ENCODE assay signal across 25 cellular contexts in genomic region chr12:117030187-117030896, GRCh38.
DNase-seq lines count a peak whose midpoint lies in the region; ATAC-seq and TF ChIP-seq lines count a peak whose summit lies in the region.
"Had no signal": no experiment of that assay in that cellular context is flagged by ENCODE, and none has a peak within 500 bp of the region (broad histone marks: within the 10 kb centered on the region; RNA-seq: fewer than 3 reads in every experiment).

No MANE protein-coding gene starts in this region.

- H3K36me3 ChIP-seq in left ventricle myocardium inferior = peaks cover 17% of the 10 kb centered on the region
- peaks cover 0 to 34% (median 15%) of the 10 kb centered on the region in 4 donors for H3K36me3 ChIP-seq in sigmoid colon
- H3K36me3 ChIP-seq: uterus had no signal

- H3K4me1 ChIP-seq in left ventricle myocardium inferior (peaks cover 79% of the 10 kb centered on the region), sigmoid colon (peaks cover 0 to 23% (median 16%) of the 10 kb centered on the region in 4 donors)
- H3K4me1 ChIP-seq: right lobe of liver had no signal

- no peak for ATAC-seq in activated CD4-positive, CD25-positive, alpha-beta regulatory T cell treated with anti-CD3 and anti-CD28 coated beads, Interleukin-2, amount 50 U/mL, for 24 hours
- ATAC-seq in GM19351 (IDR thresholded peaks at IDR 0.05; ENCODE audit: unreplicated experiment) = no peak
- ATAC-seq: right lobe of liver; stimulated activated memory B cell treated with anti-CD40 and anti-IgM and Interleukin-4, amounts not matched to agents 10 μg/mL and 1 μg/mL and 100 μg/mL, for 72 hours had no signal

- no peak for TF ChIP-seq POLR2A in sigmoid colon (IDR thresholded peaks at IDR 0.05)

- H3K27ac ChIP-seq in left ventricle myocardium inferior (replicated peaks) (peak overlapping the region; percentile 72), sigmoid colon (no peak overlapping the region)
- H3K27ac ChIP-seq: right lobe of liver, uterus had no signal

- TF ChIP-seq EP300 in sigmoid colon (IDR thresholded peaks at IDR 0.05) = no peak

- H3K9me3 ChIP-seq in left ventricle myocardium inferior (replicated peaks) (no peaks in the 10 kb centered on the region), sigmoid colon (no peaks in the 10 kb centered on the region)
- H3K9me3 ChIP-seq: right lobe of liver, uterus had no signal

- H3K4me3 ChIP-seq in left ventricle myocardium inferior = peak overlapping the region; percentile 55
- H3K4me3 ChIP-seq in sigmoid colon = no peak overlapping the region
- H3K4me3 ChIP-seq: right lobe of liver, uterus had no signal

- 86 to 89% methylated on average over 19 of the region's 19 CpGs for WGBS in sigmoid colon, 2 donors

- H3K27me3 ChIP-seq in left ventricle myocardium inferior (ENCODE audit: low read depth) (no peaks in the 10 kb centered on the region), sigmoid colon (peaks cover 9 to 25% (median 19%) of the 10 kb centered on the region in 3 donors)
- H3K27me3 ChIP-seq: right lobe of liver, uterus had no signal

- TF ChIP-seq CTCF in left ventricle myocardium inferior (IDR thresholded peaks at IDR 0.05; ENCODE audit: borderline replicate concordance) = no peak
- TF ChIP-seq CTCF in sigmoid colon (IDR thresholded peaks at IDR 0.05) = no peak

- DNase-seq in activated CD4-positive, CD25-positive, alpha-beta regulatory T cell treated with anti-CD3 and anti-CD28 coated beads, Interleukin-2, amount 50 U/mL, for 72 hours = peak; percentile 8
- DNase-seq in SK-N-DZ (ENCODE audit: low spot score) = peak; percentile 91
- DNase-seq in left ventricle myocardium inferior = no peak
- peak; percentile 45 for DNase-seq in sigmoid colon
- DNase-seq in GF-D8 (lab: John Stamatoyannopoulos, UW) = no peak
- DNase-seq in cerebellar cortex (ENCODE audit: low spot score) = no peak
- DNase-seq: activated CD4-positive, alpha-beta T cell treated with anti-CD3 and anti-CD28 coated beads for 4 hours; activated gamma-delta T cell treated with Interleukin-2 at 50 U/mL for 16 hours; activated T-cell treated with anti-CD3 and anti-CD28 coated beads, Interleukin-2, amount 50 U/mL, for 1 hour; AML-193; CD4-positive, alpha-beta T cell; effector memory CD4-positive, alpha-beta T cell; H7; mammary epithelial cell; NCI-H1092 treated with DMSO at 0.1 percent for 48 hours; NCI-H2029; NCI-H345; NCI-H774; RPMI8226; stimulated activated CD4-positive, alpha-beta T cell treated with anti-CD3 and anti-CD28 coated beads, Interleukin-4, amount 100 ng/mL, for 4 hours had no signal

- intact Hi-C loops in left ventricle myocardium inferior (cut with micrococcal nuclease) (no loop called here), sigmoid colon (cut with DNase I) (no loop called here)

Comparison
In these comparisons a context has a peak if more than half of its experiments do, and no peak if none do; other contexts are left out.
1. DNase-seq: peak in activated CD4-positive, CD25-positive, alpha-beta regulatory T cell treated with anti-CD3 and anti-CD28 coated beads, Interleukin-2, amount 50 U/mL, for 72 hours (single experiment), SK-N-DZ (single experiment) and sigmoid colon (single experiment); none in left ventricle myocardium inferior (single experiment), GF-D8 (single experiment) and cerebellar cortex (single experiment).